In genomic region chr9:128125575-128126354, GRCh38 we compare ENCODE assay signal across 10 cellular contexts. TPM values are rescaled to one million over a fixed set of nuclear protein-coding genes. Genes with fewer than 3 reads are reported as not detected.
DNase-seq lines count a peak whose midpoint lies in the region; FAIRE-seq and TF ChIP-seq lines count a peak whose summit lies in the region.
"Had no signal": no experiment of that assay in that cellular context is flagged by ENCODE, and none has a peak within 500 bp of the region (broad histone marks: within the 10 kb centered on the region; RNA-seq: fewer than 3 reads in every experiment).

No MANE protein-coding gene starts in this region.

- peaks cover 0 to 44% (median 0%) of the 10 kb centered on the region in 3 donors for H3K36me3 Mint-ChIP-seq in CD8-positive, alpha-beta memory T cell
- H3K36me3 Mint-ChIP-seq in neural progenitor cell = peaks cover 13% of the 10 kb centered on the region

- H4K5ac ChIP-seq in H1 (ENCODE audit: insufficient read length, low read depth, low read length) = no peak overlapping the region

- H2BK20ac ChIP-seq in H1 (ENCODE audit: low read length) = no peak overlapping the region

- H2BK12ac ChIP-seq in H1 (ENCODE audit: low read depth, low read length) = no peak overlapping the region

- no peak overlapping the region for H3K23ac ChIP-seq in H1 (ENCODE audit: insufficient read length)

- TF ChIP-seq POLR2A in H1 (IDR thresholded peaks at IDR 0.05; ENCODE audit: control extremely low read depth in 1 of 2, low read depth in 2 of 2, low read length in 2 of 2) = no peak

- WGBS in H1 (ENCODE audit: extremely low coverage in 1 of 2, insufficient coverage in 1 of 2, insufficient read length in 1 of 2, insufficient replicate concordance in 2 of 2, low coverage in 1 of 2, low lambda C conversion rate in 2 of 2, missing lambda C conversion rate in 1 of 2), 2 experiments = 80% methylated on average over 11 of the region's 11 CpGs; no CpG with 5 or more reads in 1 of the 2 experiments

- H3K27me3 ChIP-seq in CD8-positive, alpha-beta memory T cell (ENCODE audit: insufficient read depth, low read length, poor library complexity, severe bottlenecking) = no peaks in the 10 kb centered on the region
- no peaks in the 10 kb centered on the region for H3K27me3 ChIP-seq in Loucy (ENCODE audit: insufficient read depth, low read length, poor library complexity, severe bottlenecking)
- peaks cover 0 to 8% (median 7%) of the 10 kb centered on the region in 4 experiments; a peak in 5 of 7 replicates for H3K27me3 ChIP-seq in H1 (replicated peaks in 1 of 4; ENCODE audit: control insufficient read depth in 3 of 4, extremely low read depth in 1 of 4, insufficient read depth in 3 of 4, low read length in 3 of 4)
- peaks cover 12% of the 10 kb centered on the region for H3K27me3 ChIP-seq in neural progenitor cell

- H3K36me3 ChIP-seq in CD8-positive, alpha-beta memory T cell (ENCODE audit: insufficient read depth, low read length) = peaks cover 5% of the 10 kb centered on the region
- H3K36me3 ChIP-seq in Loucy (ENCODE audit: insufficient read depth, low read length) (peaks cover 10% of the 10 kb centered on the region; the same call in 1 of the 2 replicates), H1 (ENCODE audit: control insufficient read depth in 2 of 4, insufficient read depth in 4 of 4, low read length in 3 of 4) (peaks cover 2 to 24% (median 8%) of the 10 kb centered on the region in 4 experiments; a peak in 4 of 8 replicates), neural progenitor cell (no peaks in the 10 kb centered on the region)

- H3K56ac ChIP-seq in H1 (replicated peaks; ENCODE audit: insufficient read length, low read depth, low read length) = no peak overlapping the region

- TF ChIP-seq EP300 in H1 (IDR thresholded peaks at IDR 0.05; ENCODE audit: borderline replicate concordance in 1 of 2, low read depth in 2 of 2, low read length in 2 of 2) = no peak

- FAIRE-seq in H1 (lab: Jason Lieb, UNC) = no peak
- FAIRE-seq: RCC 7860 had no signal

- no peak overlapping the region for H3K18ac ChIP-seq in H1 (ENCODE audit: extremely low read depth, low read length)

- H3K9me3 Mint-ChIP-seq in CD8-positive, alpha-beta memory T cell = no peaks in the 10 kb centered on the region
- H3K9me3 Mint-ChIP-seq in neural progenitor cell = peaks cover 12% of the 10 kb centered on the region

- H2AK5ac ChIP-seq in H1 (ENCODE audit: low read depth, low read length) = no peak overlapping the region

- no peak overlapping the region for H4K8ac ChIP-seq in H1 (ENCODE audit: extremely low read depth, insufficient read depth, low read length)

- H2AFZ ChIP-seq in Loucy (ENCODE audit: low read length) (no peak overlapping the region), H1 (ENCODE audit: low read length) (no peak overlapping the region), neural progenitor cell (replicated peaks) (no peak overlapping the region)

- H3K4me1 ChIP-seq in CD8-positive, alpha-beta memory T cell (ENCODE audit: insufficient read depth, low read length) = peaks cover 35% of the 10 kb centered on the region
- H3K4me1 ChIP-seq in Loucy (ENCODE audit: insufficient read depth, low read length, poor library complexity, severe bottlenecking) (peaks cover 22% of the 10 kb centered on the region), H1 (replicated peaks in 1 of 4; ENCODE audit: control insufficient read depth in 3 of 4, insufficient read depth in 4 of 4, low read length in 3 of 4) (peaks cover 0 to 6% (median 3%) of the 10 kb centered on the region in 4 experiments; a peak in 4 of 7 replicates), neural progenitor cell (no peaks in the 10 kb centered on the region)

- H3K9me2 ChIP-seq in Loucy (replicated peaks; ENCODE audit: low read depth, low read length) = no peaks in the 10 kb centered on the region

- peak overlapping the region; percentile 19 for H3K4me3 ChIP-seq in CD8-positive, alpha-beta memory T cell (ENCODE audit: low read length)
- H3K4me3 ChIP-seq in Loucy (ENCODE audit: low read length, poor library complexity, severe bottlenecking) (peak overlapping the region; percentile 83), H1 (ENCODE audit: extremely low read depth in 1 of 4, insufficient read depth in 2 of 4, low read depth in 3 of 4, low read length in 4 of 4) (peak overlapping the region in 1 of 4 experiments; percentile 87; a peak in 1 of 8 replicates), neural progenitor cell (no peak overlapping the region)
- H3K4me3 ChIP-seq: lung had no signal

- H3K4me2 ChIP-seq in Loucy (ENCODE audit: low read depth, low read length, poor library complexity, severe bottlenecking) = peak overlapping the region; percentile 92
- peak overlapping the region; percentile 16 to 82; a peak in 3 of 4 replicates for H3K4me2 ChIP-seq in H1 (ENCODE audit: insufficient read depth in 1 of 2, low read depth in 2 of 2, low read length in 2 of 2)
- no peak overlapping the region for H3K4me2 ChIP-seq in neural progenitor cell

- H4K91ac ChIP-seq in H1 (replicated peaks; ENCODE audit: insufficient read length, low read length) = no peak overlapping the region

- no peak overlapping the region for H2BK5ac ChIP-seq in H1 (ENCODE audit: low read depth, low read length)

- H3K79me2 ChIP-seq in Loucy (ENCODE audit: insufficient read depth, low read length) (peaks cover 32% of the 10 kb centered on the region), H1 (ENCODE audit: control insufficient read depth in 1 of 2, insufficient read depth in 2 of 2, low read length in 2 of 2) (peaks cover 0 to 20% of the 10 kb centered on the region in 2 experiments; a peak in 1 of 4 replicates), neural progenitor cell (ENCODE audit: low read depth) (peaks cover 23% of the 10 kb centered on the region)

- H3K14ac ChIP-seq in H1 (ENCODE audit: insufficient read length) = no peak overlapping the region

- no peaks in the 10 kb centered on the region for H3K9me3 ChIP-seq in CD8-positive, alpha-beta memory T cell (ENCODE audit: low read length)
- H3K9me3 ChIP-seq in Loucy (ENCODE audit: insufficient read depth, low read depth, low read length) = no peaks in the 10 kb centered on the region
- H3K9me3 ChIP-seq in H1 (ENCODE audit: insufficient read depth in 2 of 2, low read depth in 1 of 2, low read length in 1 of 2) = peaks cover 0 to 4% of the 10 kb centered on the region in 2 experiments; a peak in 1 of 4 replicates
- H3K9me3 ChIP-seq in neural progenitor cell (ENCODE audit: low read depth) = peaks cover 5% of the 10 kb centered on the region

- H2BK15ac ChIP-seq in H1 (ENCODE audit: low read length) = no peak overlapping the region

- peak overlapping the region in 7 of 8 donors; percentile 59 to 94 (median 81) for H3K27ac Mint-ChIP-seq in CD8-positive, alpha-beta memory T cell
- peak overlapping the region; percentile 11 for H3K27ac Mint-ChIP-seq in neural progenitor cell

- no peak for TF ChIP-seq RAD21 in H1 (IDR thresholded peaks at IDR 0.05 in 1 of 2, conservative IDR thresholded peaks at IDR 0.05 in 1 of 2; ENCODE audit: low read depth in 2 of 2, low read length in 2 of 2)

- no peaks in the 10 kb centered on the region for H3F3A ChIP-seq in Loucy (ENCODE audit: low read depth)
- no peaks in the 10 kb centered on the region for H3F3A ChIP-seq in neural progenitor cell (ENCODE audit: low read depth)

- H3K27me3 Mint-ChIP-seq in CD8-positive, alpha-beta memory T cell = peaks cover 0 to 6% of the 10 kb centered on the region in 2 donors
- H3K27me3 Mint-ChIP-seq in neural progenitor cell (ENCODE audit: insufficient read depth, low read depth) = peaks cover 5% of the 10 kb centered on the region

- CTCF ChIA-PET in CD8-positive, alpha-beta memory T cell (lab: Charles Lee) = interaction anchor here (1.5 to 5.1 kb wide), 3 partner anchors 9 to 92 kb away, joined by 3 to 31 read pairs (median 3); no protein-coding TSS in a partner anchor
- CTCF ChIA-PET in H1 (lab: Charles Lee; ENCODE audit: partially characterized antibody) = interaction anchor here (0.6 to 9.9 kb wide), 34 partner anchors 9 to 285 kb away, joined by 3 to 74 read pairs (median 4); partner anchors contain the start of genes CIZ1, DNM1, LCN2 and NAIF1

- no peak overlapping the region for H2BK120ac ChIP-seq in H1 (replicated peaks; ENCODE audit: low read depth, low read length)

- TF ChIP-seq CTCF in Loucy (conservative IDR thresholded peaks at IDR 0.05; ENCODE audit: low read length) = no peak
- no peak for TF ChIP-seq CTCF in H1 (IDR thresholded peaks at IDR 0.05; ENCODE audit: control extremely low read depth in 1 of 3, insufficient read depth in 1 of 3, low read depth in 1 of 3, low read length in 3 of 3)
- no peak for TF ChIP-seq CTCF in neural progenitor cell (IDR thresholded peaks at IDR 0.05)

- peaks cover 4% of the 10 kb centered on the region; the same call in 1 of the 2 replicates for H3K79me1 ChIP-seq in H1 (ENCODE audit: low read depth, low read length)

- POLR2A ChIA-PET in CD8-positive, alpha-beta memory T cell (lab: Charles Lee) = interaction anchor here (0.6 kb wide), 1 partner anchor 65 kb away, joined by 3 read pairs; no protein-coding TSS in a partner anchor
- POLR2A ChIA-PET in H1 (lab: Charles Lee; ENCODE audit: partially characterized antibody) = interaction anchor here (0.6 to 3.4 kb wide), 7 partner anchors 11 to 34 kb away, joined by 3 to 15 read pairs (median 5); partner anchors contain the start of gene BBLN

- H3K27ac ChIP-seq in CD8-positive, alpha-beta memory T cell (ENCODE audit: low read depth, low read length) = peak overlapping the region; percentile 38
- H3K27ac ChIP-seq in H1 (ENCODE audit: low read depth, low read length) (no peak overlapping the region), neural progenitor cell (no peak overlapping the region)

- H3K4ac ChIP-seq in H1 (replicated peaks; ENCODE audit: insufficient read length, low read depth, low read length) = peak overlapping the region; percentile 57

- peaks cover 10% of the 10 kb centered on the region for H4K20me1 ChIP-seq in Loucy (ENCODE audit: insufficient read depth, low read length, poor library complexity, severe bottlenecking)
- H4K20me1 ChIP-seq in H1 (replicated peaks in 1 of 2; ENCODE audit: control insufficient read depth in 1 of 2, insufficient read depth in 2 of 2, low read length in 2 of 2) = peaks cover 0 to 16% of the 10 kb centered on the region in 2 experiments
- peaks cover 24% of the 10 kb centered on the region for H4K20me1 ChIP-seq in neural progenitor cell (ENCODE audit: low read depth)

- H3K4me1 Mint-ChIP-seq in CD8-positive, alpha-beta memory T cell = peaks cover 29 to 42% (median 39%) of the 10 kb centered on the region in 3 donors
- H3K4me1 Mint-ChIP-seq in neural progenitor cell = peaks cover 16% of the 10 kb centered on the region

- H3K9ac ChIP-seq in Loucy (ENCODE audit: low read depth, low read length, poor library complexity, severe bottlenecking) = peak overlapping the region; percentile 78
- H3K9ac ChIP-seq in H1 (replicated peaks in 1 of 4; ENCODE audit: extremely low read depth in 1 of 4, low read depth in 3 of 4, low read length in 3 of 4) = no peak overlapping the region
- no peak overlapping the region for H3K9ac ChIP-seq in neural progenitor cell

- H3K23me2 ChIP-seq in H1 (ENCODE audit: low read depth, low read length) = peaks cover 6% of the 10 kb centered on the region; the same call in 1 of the 2 replicates

- peak in 1 of 5 donors; percentile 36 for DNase-seq in CD8-positive, alpha-beta memory T cell
- DNase-seq in H1 (ENCODE audit: low read depth in 1 of 2, low spot score in 2 of 2) (no peak), neural progenitor cell (ENCODE audit: low spot score) (no peak), NCI-H82 treated with DMSO at 0.1 percent for 48 hours (lab: John Stamatoyannopoulos, UW; ENCODE audit: unreplicated experiment) (no peak), NCI-H69 (lab: John Stamatoyannopoulos, UW) (no peak), DMS114 treated with DMSO at 0.1 percent for 48 hours (lab: John Stamatoyannopoulos, UW; ENCODE audit: unreplicated experiment) (no peak), hypothalamus (lab: John Stamatoyannopoulos, UW) (no peak)

- peak overlapping the region; percentile 79 to 92 (median 86) for H3K4me3 Mint-ChIP-seq in CD8-positive, alpha-beta memory T cell
- H3K4me3 Mint-ChIP-seq in neural progenitor cell = peak overlapping the region; percentile 91

RNA-seq across cellular contexts. Expression of gene PTGES2, which starts 1.8 kb away (rescaled TPM):
- total RNA-seq in CD8-positive, alpha-beta memory T cell = 10 to 100 TPM; 67.0 to 68.3 TPM
- 51.7 TPM for polyA plus RNA-seq in CD8-positive, alpha-beta memory T cell
- total RNA-seq in H1 (2021; fragmentation: NEBNext Ultra II Directional; extraction: Animal tissue kit (Norgen Biotek cat#: 25700)) = 76.9 and 81.2 TPM in 2 replicates
- 80.7 and 119 TPM in 2 replicates for polyA plus RNA-seq in H1 (2011; rRNA removed)
- polyA plus RNA-seq in H1 (2011; cell fraction: cytosol; rRNA removed) = 104 TPM
- 242 TPM for polyA plus RNA-seq in H1 (2011; cell fraction: nucleus; rRNA removed)
- 50.2 to 79.0 TPM (median 72.3 TPM) in 4 replicates for polyA plus RNA-seq in H1 (2012, experiment 1 of 2)
- polyA plus RNA-seq in H1 (2012, experiment 2 of 2) = 60.0 TPM
- polyA plus RNA-seq in H1 (2013, experiment 1 of 2) = 52.2 TPM
- polyA plus RNA-seq in H1 (2013, experiment 2 of 2) = 49.8 TPM
- polyA minus RNA-seq in H1 (2011; rRNA and poly(A)+ RNA removed) = 61.8 and 72.7 TPM in 2 replicates
- polyA minus RNA-seq in H1 (2011; cell fraction: cytosol; rRNA and poly(A)+ RNA removed) = 58.8 TPM
- polyA minus RNA-seq in H1 (2011; cell fraction: nucleus; rRNA and poly(A)+ RNA removed) = 65.8 TPM
- 25.7 and 61.2 TPM in 2 replicates for total RNA-seq in neural progenitor cell (ENCODE audit: low replicate concordance)

RNA-seq across cellular contexts. Expression of gene LCN2, which starts 23.5 kb away (rescaled TPM):
- not detected for total RNA-seq in CD8-positive, alpha-beta memory T cell
- not detected for polyA plus RNA-seq in CD8-positive, alpha-beta memory T cell
- 1.1 and 1.4 TPM in 2 replicates for total RNA-seq in H1 (2021; fragmentation: NEBNext Ultra II Directional; extraction: Animal tissue kit (Norgen Biotek cat#: 25700))
- polyA plus RNA-seq in H1 (2011; rRNA removed) = 1.6 TPM in 2 replicates
- polyA plus RNA-seq in H1 (2011; cell fraction: cytosol; rRNA removed) = 0.93 TPM
- polyA plus RNA-seq in H1 (2011; cell fraction: nucleus; rRNA removed) = 2.2 TPM
- polyA plus RNA-seq in H1 (2012, experiment 1 of 2) = 0.75 to 1.4 TPM (median 1.2 TPM) in 4 replicates
- 0.84 TPM for polyA plus RNA-seq in H1 (2012, experiment 2 of 2)
- 1.1 TPM for polyA plus RNA-seq in H1 (2013, experiment 1 of 2)
- polyA plus RNA-seq in H1 (2013, experiment 2 of 2) = 1.4 TPM
- polyA minus RNA-seq in H1 (2011; rRNA and poly(A)+ RNA removed) = not detected in 2 replicates
- polyA minus RNA-seq in H1 (2011; cell fraction: cytosol; rRNA and poly(A)+ RNA removed) = not detected
- not detected for polyA minus RNA-seq in H1 (2011; cell fraction: nucleus; rRNA and poly(A)+ RNA removed)
- total RNA-seq in neural progenitor cell (ENCODE audit: low replicate concordance) = not detected in 2 replicates

RNA-seq across cellular contexts. Expression of gene BBLN, which starts 34.3 kb away (rescaled TPM):
- 10 to 100 TPM; 75.5 to 78.4 TPM for total RNA-seq in CD8-positive, alpha-beta memory T cell
- 137 TPM for polyA plus RNA-seq in CD8-positive, alpha-beta memory T cell
- total RNA-seq in H1 (2021; fragmentation: NEBNext Ultra II Directional; extraction: Animal tissue kit (Norgen Biotek cat#: 25700)) = 63.1 and 66.4 TPM in 2 replicates
- polyA plus RNA-seq in H1 (2011; rRNA removed) = 164 and 264 TPM in 2 replicates
- polyA plus RNA-seq in H1 (2011; cell fraction: cytosol; rRNA removed) = 116 TPM
- polyA plus RNA-seq in H1 (2011; cell fraction: nucleus; rRNA removed) = 130 TPM
- 55.4 to 92.3 TPM (median 90.9 TPM) in 4 replicates for polyA plus RNA-seq in H1 (2012, experiment 1 of 2)
- polyA plus RNA-seq in H1 (2012, experiment 2 of 2) = 146 TPM
- 82.3 TPM for polyA plus RNA-seq in H1 (2013, experiment 1 of 2)
- 81.6 TPM for polyA plus RNA-seq in H1 (2013, experiment 2 of 2)
- polyA minus RNA-seq in H1 (2011; rRNA and poly(A)+ RNA removed) = 11.2 and 14.2 TPM in 2 replicates
- polyA minus RNA-seq in H1 (2011; cell fraction: cytosol; rRNA and poly(A)+ RNA removed) = 40.3 TPM
- 35.9 TPM for polyA minus RNA-seq in H1 (2011; cell fraction: nucleus; rRNA and poly(A)+ RNA removed)
- total RNA-seq in neural progenitor cell (ENCODE audit: low replicate concordance) = 69.4 and 228 TPM in 2 replicates

RNA-seq across cellular contexts. Expression of gene SLC25A25, which starts 57.7 kb away (rescaled TPM):
- total RNA-seq in CD8-positive, alpha-beta memory T cell = 10 to 100 TPM; 17.7 to 17.8 TPM
- polyA plus RNA-seq in CD8-positive, alpha-beta memory T cell = 19.8 TPM
- 16.8 and 18.5 TPM in 2 replicates for total RNA-seq in H1 (2021; fragmentation: NEBNext Ultra II Directional; extraction: Animal tissue kit (Norgen Biotek cat#: 25700))
- 6.5 and 10.0 TPM in 2 replicates for polyA plus RNA-seq in H1 (2011; rRNA removed)
- 13.4 TPM for polyA plus RNA-seq in H1 (2011; cell fraction: cytosol; rRNA removed)
- 20.4 TPM for polyA plus RNA-seq in H1 (2011; cell fraction: nucleus; rRNA removed)
- polyA plus RNA-seq in H1 (2012, experiment 1 of 2) = 13.0 to 16.1 TPM (median 14.5 TPM) in 4 replicates
- 11.4 TPM for polyA plus RNA-seq in H1 (2012, experiment 2 of 2)
- 6.5 TPM for polyA plus RNA-seq in H1 (2013, experiment 1 of 2)
- 6.8 TPM for polyA plus RNA-seq in H1 (2013, experiment 2 of 2)
- polyA minus RNA-seq in H1 (2011; rRNA and poly(A)+ RNA removed) = 11.8 and 11.9 TPM in 2 replicates
- polyA minus RNA-seq in H1 (2011; cell fraction: cytosol; rRNA and poly(A)+ RNA removed) = 15.9 TPM
- 11.6 TPM for polyA minus RNA-seq in H1 (2011; cell fraction: nucleus; rRNA and poly(A)+ RNA removed)
- total RNA-seq in neural progenitor cell (ENCODE audit: low replicate concordance) = 8.5 and 15.7 TPM in 2 replicates

RNA-seq across cellular contexts. Expression of gene NAIF1, which starts 58.6 kb away (rescaled TPM):
- total RNA-seq in CD8-positive, alpha-beta memory T cell = 10 to 100 TPM; 13.1 to 14.0 TPM
- 13.5 TPM for polyA plus RNA-seq in CD8-positive, alpha-beta memory T cell
- total RNA-seq in H1 (2021; fragmentation: NEBNext Ultra II Directional; extraction: Animal tissue kit (Norgen Biotek cat#: 25700)) = 8.7 and 11.6 TPM in 2 replicates
- polyA plus RNA-seq in H1 (2011; rRNA removed) = 9.0 and 11.2 TPM in 2 replicates
- polyA plus RNA-seq in H1 (2011; cell fraction: cytosol; rRNA removed) = 12.5 TPM
- 10.5 TPM for polyA plus RNA-seq in H1 (2011; cell fraction: nucleus; rRNA removed)
- 7.3 to 9.9 TPM (median 9.4 TPM) in 4 replicates for polyA plus RNA-seq in H1 (2012, experiment 1 of 2)
- polyA plus RNA-seq in H1 (2012, experiment 2 of 2) = 7.0 TPM
- polyA plus RNA-seq in H1 (2013, experiment 1 of 2) = 5.9 TPM
- 5.8 TPM for polyA plus RNA-seq in H1 (2013, experiment 2 of 2)
- 8.0 and 10.2 TPM in 2 replicates for polyA minus RNA-seq in H1 (2011; rRNA and poly(A)+ RNA removed)
- 6.5 TPM for polyA minus RNA-seq in H1 (2011; cell fraction: cytosol; rRNA and poly(A)+ RNA removed)
- 5.1 TPM for polyA minus RNA-seq in H1 (2011; cell fraction: nucleus; rRNA and poly(A)+ RNA removed)
- 8.4 and 9.5 TPM in 2 replicates for total RNA-seq in neural progenitor cell (ENCODE audit: low replicate concordance)
